In genomic region chr9:130072515-130073235, GRCh38 we compare ENCODE assay signal across 12 cellular contexts. TPM values are rescaled to one million over a fixed set of nuclear protein-coding genes. Genes with fewer than 3 reads are reported as not detected.
A peak's percentile ranks its signal among the peaks of the same experiment; 100 is the strongest.
DNase-seq lines count a peak whose midpoint lies in the region; ATAC-seq and TF ChIP-seq lines count a peak whose summit lies in the region.
"Had no signal": no experiment of that assay in that cellular context is flagged by ENCODE, and none has a peak within 500 bp of the region (broad histone marks: within the 10 kb centered on the region; RNA-seq: fewer than 3 reads in every experiment).

No MANE protein-coding gene starts in this region.

- ATAC-seq in DND-41 (ENCODE audit: insufficient read depth, low read depth) = no peak
- no peak for ATAC-seq in central memory CD8-positive, alpha-beta T cell (replicated peaks; ENCODE audit: extremely low read depth, poor library complexity, severe bottlenecking)

- H3K27me3 ChIP-seq in DND-41 (ENCODE audit: insufficient read depth, low read length, poor library complexity) (no peaks in the 10 kb centered on the region), Peyer's patch (no peaks in the 10 kb centered on the region), HAP-1 (ENCODE audit: low read depth) (no peaks in the 10 kb centered on the region)
- H3K27me3 ChIP-seq: ovary, uterus had no signal

- H3K27ac ChIP-seq in DND-41 (ENCODE audit: low read length) (0 out of 2 replicates have a peak overlapping the region, but pooled peaks have one; percentile 2), Peyer's patch (no peak overlapping the region)
- H3K27ac ChIP-seq: ovary, uterus had no signal

- no peaks in the 10 kb centered on the region for H3K9me3 ChIP-seq in DND-41 (ENCODE audit: insufficient read depth, low read length, severe bottlenecking)
- H3K9me3 ChIP-seq in Peyer's patch = no peaks in the 10 kb centered on the region
- H3K9me3 ChIP-seq in HAP-1 = no peaks in the 10 kb centered on the region
- H3K9me3 ChIP-seq: ovary, uterus had no signal

- in situ Hi-C loops in HAP-1 (cut with MboI; ENCODE audit: low sequenced_read_pairs) = no loop called here

- H3K79me2 ChIP-seq in DND-41 (ENCODE audit: insufficient read depth, low read length) = peaks cover 74% of the 10 kb centered on the region

- H3K36me3 Mint-ChIP-seq in central memory CD8-positive, alpha-beta T cell (ENCODE audit: insufficient read depth) = peaks cover 25% of the 10 kb centered on the region
- H3K36me3 Mint-ChIP-seq in nephron (ENCODE audit: low read depth) = peaks cover 22% of the 10 kb centered on the region

- DNase-seq in DND-41 = no peak
- DNase-seq in HK-2 (ENCODE audit: unreplicated experiment) = peak; percentile 14
- DNase-seq in central memory CD8-positive, alpha-beta T cell (ENCODE audit: low spot score in 2 of 2) = no peak
- DNase-seq in Peyer's patch = no peak
- no peak for DNase-seq in hippocampal formation (lab: John Stamatoyannopoulos, UW)
- DNase-seq in HAP-1 (ENCODE audit: low spot score in 2 of 2) = no peak
- no peak for DNase-seq in NCI-H1930 (lab: John Stamatoyannopoulos, UW)
- DNase-seq: COR-L47; effector CD4-positive, alpha-beta T cell; ovary; uterus had no signal

- H3K4me1 Mint-ChIP-seq in central memory CD8-positive, alpha-beta T cell = peaks cover 12% of the 10 kb centered on the region
- peaks cover 23% of the 10 kb centered on the region for H3K4me1 Mint-ChIP-seq in nephron

- no peak overlapping the region for H3K9ac ChIP-seq in DND-41 (ENCODE audit: low read depth, low read length)

- peaks cover 9% of the 10 kb centered on the region for H3K4me1 ChIP-seq in DND-41 (ENCODE audit: insufficient read depth, low read length)
- H3K4me1 ChIP-seq in Peyer's patch = peaks cover 0 to 11% (median 0%) of the 10 kb centered on the region in 4 donors
- H3K4me1 ChIP-seq in HAP-1 = no peaks in the 10 kb centered on the region

- H2AFZ ChIP-seq in DND-41 (ENCODE audit: low read depth, low read length) = no peak overlapping the region

- H3K4me3 ChIP-seq in DND-41 (ENCODE audit: low read depth in 1 of 2, low read length in 2 of 2) (no peak overlapping the region), Peyer's patch (no peak overlapping the region), HAP-1 (no peak overlapping the region)
- H3K4me3 ChIP-seq: ovary, uterus had no signal

- H3K36me3 ChIP-seq in DND-41 (ENCODE audit: insufficient read depth, low read length) = peaks cover 22% of the 10 kb centered on the region
- peaks cover 0 to 20% (median 0%) of the 10 kb centered on the region in 3 donors for H3K36me3 ChIP-seq in Peyer's patch
- peaks cover 11% of the 10 kb centered on the region for H3K36me3 ChIP-seq in HAP-1 (replicated peaks)
- H3K36me3 ChIP-seq: ovary, uterus had no signal

- H4K20me1 ChIP-seq in DND-41 (ENCODE audit: insufficient read depth, low read length) = peaks cover 13% of the 10 kb centered on the region; the same call in 1 of the 2 replicates

- H3K27me3 Mint-ChIP-seq in central memory CD8-positive, alpha-beta T cell = no peaks in the 10 kb centered on the region
- H3K27me3 Mint-ChIP-seq in nephron (ENCODE audit: low read depth) = no peaks in the 10 kb centered on the region

- H3K27ac Mint-ChIP-seq in central memory CD8-positive, alpha-beta T cell (ENCODE audit: low read depth) = peak overlapping the region; percentile 40
- peak overlapping the region; percentile 73 to 97 (median 93) for H3K27ac Mint-ChIP-seq in nephron

- H3K9me3 Mint-ChIP-seq in central memory CD8-positive, alpha-beta T cell = no peaks in the 10 kb centered on the region
- H3K9me3 Mint-ChIP-seq in nephron = no peaks in the 10 kb centered on the region

- TF ChIP-seq CTCF in DND-41 (IDR thresholded peaks at IDR 0.05; ENCODE audit: borderline replicate concordance, extremely low read depth, low read length, poor library complexity, severe bottlenecking) (no peak), nephron (IDR thresholded peaks at IDR 0.05; ENCODE audit: unreplicated experiment in 3 of 3) (no peak), Peyer's patch (IDR thresholded peaks at IDR 0.05) (no peak)

- no peak for TF ChIP-seq POLR2A in Peyer's patch (IDR thresholded peaks at IDR 0.05)

- H3K4me3 Mint-ChIP-seq in central memory CD8-positive, alpha-beta T cell = no peak overlapping the region
- H3K4me3 Mint-ChIP-seq in nephron = peak overlapping the region in 1 of 3 experiments; percentile 21

- no peak overlapping the region for H3K4me2 ChIP-seq in DND-41 (ENCODE audit: insufficient read depth, low read length)

RNA-seq across cellular contexts. Expression of gene GPR107, which starts 19.0 kb away (rescaled TPM):
- 10 to 100 TPM; 16.6 to 29.0 (median 22.3) TPM for total RNA-seq in Peyer's patch

RNA-seq across cellular contexts. Expression of gene FNBP1, which starts 29.7 kb away (rescaled TPM):
- 100 to 1,000 TPM in 1 of 4 donors, 10 to 100 TPM in 2, 1 to 10 TPM in 1; 9.8 to 163 (median 22.2) TPM for total RNA-seq in Peyer's patch
